Comparison of ENCODE assay signal across 8 cellular contexts in genomic region chr6:159981591-159982245, GRCh38. TPM values are rescaled to one million over a fixed set of nuclear protein-coding genes. Genes with fewer than 3 reads are reported as not detected.
DNase-seq lines count a peak whose midpoint lies in the region; ATAC-seq and TF ChIP-seq lines count a peak whose summit lies in the region.

No MANE protein-coding gene starts in this region.

- TF ChIP-seq CTCF in mesothelial cell of epicardium (IDR thresholded peaks at IDR 0.05; ENCODE audit: unreplicated experiment), result no peak

- no peaks in the 10 kb centered on the region for H3K9me3 Mint-ChIP-seq in central memory CD8-positive, alpha-beta T cell
- no peaks in the 10 kb centered on the region for H3K9me3 Mint-ChIP-seq in mesothelial cell of epicardium

- H3K4me3 Mint-ChIP-seq in central memory CD8-positive, alpha-beta T cell, result peak overlapping the region; percentile 76
- no peak overlapping the region for H3K4me3 Mint-ChIP-seq in mesothelial cell of epicardium

- peak; percentile 42 for DNase-seq in stimulated activated CD8-positive, alpha-beta memory T cell treated with anti-CD3 and anti-CD28 coated beads, Interleukin-12 subunit alpha, Interleukin-12 subunit beta, amount 100 ng/mL, for 4 hours (ENCODE audit: low read depth)
- DNase-seq in stimulated activated CD8-positive, alpha-beta memory T cell treated with anti-CD3 and anti-CD28 coated beads, Interleukin-4, amount 100 ng/mL, for 48 hours, result no peak
- DNase-seq in OCI-M1 (lab: John Stamatoyannopoulos, UW) (peak; percentile 89), mesothelial cell of epicardium (ENCODE audit: low spot score in 2 of 2, unreplicated experiment in 2 of 2) (no peak), SK-N-DZ (ENCODE audit: low spot score) (no peak), mesenteric fat pad (ENCODE audit: low spot score) (no peak)
- peak in 1 of 2 donors; percentile 16 for DNase-seq in central memory CD8-positive, alpha-beta T cell (ENCODE audit: low spot score in 2 of 2)

- H3K27me3 Mint-ChIP-seq in central memory CD8-positive, alpha-beta T cell, result no peaks in the 10 kb centered on the region
- H3K27me3 Mint-ChIP-seq in mesothelial cell of epicardium (ENCODE audit: low read depth), result no peaks in the 10 kb centered on the region

- H3K4me1 Mint-ChIP-seq in central memory CD8-positive, alpha-beta T cell, result peaks cover 95% of the 10 kb centered on the region
- peaks cover 53% of the 10 kb centered on the region for H3K4me1 Mint-ChIP-seq in mesothelial cell of epicardium

- H3K36me3 Mint-ChIP-seq in central memory CD8-positive, alpha-beta T cell (ENCODE audit: insufficient read depth), result no peaks in the 10 kb centered on the region
- H3K36me3 Mint-ChIP-seq in mesothelial cell of epicardium, result no peaks in the 10 kb centered on the region

- peak; percentile 44 for ATAC-seq in HG02970 (IDR thresholded peaks at IDR 0.05; ENCODE audit: low FRiP score, unreplicated experiment)
- peak; percentile 44 for ATAC-seq in central memory CD8-positive, alpha-beta T cell (replicated peaks; ENCODE audit: extremely low read depth, poor library complexity, severe bottlenecking)

- H3K27ac Mint-ChIP-seq in central memory CD8-positive, alpha-beta T cell (ENCODE audit: low read depth), result peak overlapping the region; percentile 72
- H3K27ac Mint-ChIP-seq in mesothelial cell of epicardium, result peak overlapping the region; percentile 26

RNA-seq across cellular contexts. Expression of gene IGF2R, which starts 12.8 kb away (rescaled TPM):
- total RNA-seq in mesothelial cell of epicardium (107 to 112 TPM (median 111 TPM) in 3 replicates), mesenteric fat pad (111 TPM)
- polyA plus RNA-seq in SK-N-DZ (2014; cell fraction: cytosol; rRNA removed), result 9.8 and 13.8 TPM in 2 replicates
- polyA plus RNA-seq in SK-N-DZ (2014; cell fraction: nucleus; rRNA removed), result 9.3 and 12.4 TPM in 2 replicates

Comparison
In these comparisons a context has a peak if more than half of its experiments do, and no peak if none do; other contexts are left out.
1. DNase-seq: peak in stimulated activated CD8-positive, alpha-beta memory T cell treated with anti-CD3 and anti-CD28 coated beads, Interleukin-12 subunit alpha, Interleukin-12 subunit beta, amount 100 ng/mL, for 4 hours (single experiment) and OCI-M1 (single experiment); none in stimulated activated CD8-positive, alpha-beta memory T cell treated with anti-CD3 and anti-CD28 coated beads, Interleukin-4, amount 100 ng/mL, for 48 hours (single experiment), mesothelial cell of epicardium (0 of 2), SK-N-DZ (single experiment) and mesenteric fat pad (single experiment).